In genomic region chr11:84333196-84333595, GRCh38 we compare ENCODE assay signal across 18 cellular contexts.
DNase-seq lines count a peak whose midpoint lies in the region; ATAC-seq and TF ChIP-seq lines count a peak whose summit lies in the region.
"Had no signal": no experiment of that assay in that cellular context is flagged by ENCODE, and none has a peak within 500 bp of the region (broad histone marks: within the 10 kb centered on the region; RNA-seq: fewer than 3 reads in every experiment).

No MANE protein-coding gene starts in this region.

- ATAC-seq in right cardiac atrium: no peak
- ATAC-seq in GM21515 (IDR thresholded peaks at IDR 0.05; ENCODE audit: unreplicated experiment): no peak
- ATAC-seq: A549, GM12878 had no signal

- 60% methylated on average over 3 of the region's 3 CpGs for WGBS in right cardiac atrium

- H3K4me1 ChIP-seq in right cardiac atrium (ENCODE audit: control insufficient read depth, insufficient read depth, low read length) (no peaks in the 10 kb centered on the region), left ventricle myocardium inferior (no peaks in the 10 kb centered on the region)
- H3K4me1 ChIP-seq: A549, Caco-2, HAP-1 had no signal

- no peak for DNase-seq in right cardiac atrium
- no peak for DNase-seq in left ventricle myocardium inferior
- peak; percentile 69 for DNase-seq in fibroblast of the aortic adventitia (ENCODE audit: low read depth)
- DNase-seq in stromal cell of bone marrow (ENCODE audit: low read depth): peak; percentile 35
- no peak for DNase-seq in inferior parietal cortex (ENCODE audit: extremely low spot score)
- no peak for DNase-seq in DMS53 treated with DMSO at 0.1 percent for 48 hours (lab: John Stamatoyannopoulos, UW; ENCODE audit: unreplicated experiment)
- DNase-seq: AML-193; Caco-2; CD4-positive, alpha-beta T cell; DMS79; GF-D8 had no signal

- H3K27ac ChIP-seq in right cardiac atrium (ENCODE audit: low read length) (no peak overlapping the region), left ventricle myocardium inferior (replicated peaks) (no peak overlapping the region)
- H3K27ac ChIP-seq: 22Rv1, A549, C4-2B, HL-60 had no signal

- intact Hi-C loops in right cardiac atrium (cut with DNase I): no loop called here
- intact Hi-C loops in left ventricle myocardium inferior (cut with micrococcal nuclease): no loop called here

- H3K9me3 ChIP-seq in right cardiac atrium (ENCODE audit: control insufficient read depth, low read length): no peaks in the 10 kb centered on the region
- H3K9me3 ChIP-seq in left ventricle myocardium inferior (replicated peaks): no peaks in the 10 kb centered on the region
- H3K9me3 ChIP-seq: A549, Caco-2, HAP-1 had no signal

- H3K27me3 ChIP-seq in right cardiac atrium (ENCODE audit: control insufficient read depth, insufficient read depth) (no peaks in the 10 kb centered on the region), left ventricle myocardium inferior (ENCODE audit: low read depth) (no peaks in the 10 kb centered on the region)

- no peak for TF ChIP-seq CTCF in left ventricle myocardium inferior (IDR thresholded peaks at IDR 0.05; ENCODE audit: borderline replicate concordance)
- no peak for TF ChIP-seq CTCF in fibroblast of the aortic adventitia (IDR thresholded peaks at IDR 0.05; ENCODE audit: insufficient read depth, low read length)

- no peaks in the 10 kb centered on the region for H3K36me3 ChIP-seq in left ventricle myocardium inferior
- H3K36me3 ChIP-seq: HAP-1 had no signal

- H3K4me3 ChIP-seq in right cardiac atrium (ENCODE audit: low read length) (peak overlapping the region; percentile 28), left ventricle myocardium inferior (no peak overlapping the region), fibroblast of the aortic adventitia (ENCODE audit: low read depth, low read length) (no peak overlapping the region)
- H3K4me3 ChIP-seq: A549, GM12878, HAP-1 had no signal

Comparison
In these comparisons a context has a peak if more than half of its experiments do, and no peak if none do; other contexts are left out.
1. DNase-seq: peak in fibroblast of the aortic adventitia (single experiment) and stromal cell of bone marrow (single experiment); none in right cardiac atrium (0 of 3), left ventricle myocardium inferior (single experiment), inferior parietal cortex (single experiment) and DMS53 treated with DMSO at 0.1 percent for 48 hours (single experiment).